Comparison of ENCODE assay signal across 25 cellular contexts in genomic region chr11:69563946-69564780, GRCh38.
A peak's percentile ranks its signal among the peaks of the same experiment; 100 is the strongest.
DNase-seq lines count a peak whose midpoint lies in the region; ATAC-seq lines count a peak whose summit lies in the region.
"Had no signal": no experiment of that assay in that cellular context is flagged by ENCODE, and none has a peak within 500 bp of the region (broad histone marks: within the 10 kb centered on the region; RNA-seq: fewer than 3 reads in every experiment).

No MANE protein-coding gene starts in this region.

- DNase-seq in AG20443 (ENCODE audit: low spot score) (peak; percentile 42), HT1080 (ENCODE audit: low read depth) (peak; percentile 29), myocyte (ENCODE audit: low read depth) (peak; percentile 52), left lobe of liver (ENCODE audit: low spot score) (no peak), pons (ENCODE audit: low spot score) (no peak)
- peak; percentile 3 for DNase-seq in activated CD8-positive, alpha-beta memory T cell treated with anti-CD3 and anti-CD28 coated beads, Interleukin-2, amount 50 U/mL, for 48 hours
- DNase-seq: activated CD4-positive, alpha-beta memory T cell treated with anti-CD3 and anti-CD28 coated beads for 36 hours; activated gamma-delta T cell; activated naive CD8-positive, alpha-beta T cell treated with anti-CD3 and anti-CD28 coated beads, Interleukin-2, amount 10 ng/mL, durations not matched to agents 7 days and 5 days; C1 segment of cervical spinal cord; COR-L47; KBM-7; left ventricle myocardium superior; midbrain; MM.1S; natural killer cell; NCI-H1417 treated with DMSO at 0.1 percent for 48 hours; NCI-H2081; NCI-H2227 treated with DMSO at 0.1 percent for 48 hours; stimulated activated CD4-positive, alpha-beta T cell treated with anti-CD3 and anti-CD28 coated beads, Interleukin-2, amount 100 ng/mL, for 24 hours; stomach; T-helper 17 cell had no signal

- ATAC-seq in left lobe of liver = no peak
- ATAC-seq in HG02759 (IDR thresholded peaks at IDR 0.05; ENCODE audit: unreplicated experiment) = no peak
- no peak for ATAC-seq in HG03439 (IDR thresholded peaks at IDR 0.05; ENCODE audit: unreplicated experiment)
- ATAC-seq: activated CD4-positive, CD25-positive, alpha-beta regulatory T cell treated with anti-CD3 and anti-CD28 coated beads, Interleukin-2, amount 50 U/mL, for 24 hours; left ventricle myocardium superior; natural killer cell; T-helper 17 cell had no signal

Comparison
In these comparisons a context has a peak if more than half of its experiments do, and no peak if none do; other contexts are left out.
1. DNase-seq: peak in AG20443 (single experiment), HT1080 (single experiment), activated CD8-positive, alpha-beta memory T cell treated with anti-CD3 and anti-CD28 coated beads, Interleukin-2, amount 50 U/mL, for 48 hours (single experiment) and myocyte (single experiment); none in left lobe of liver (single experiment) and pons (single experiment).